Comparison of ENCODE assay signal across 23 cellular contexts in the genomic region with DNA sequence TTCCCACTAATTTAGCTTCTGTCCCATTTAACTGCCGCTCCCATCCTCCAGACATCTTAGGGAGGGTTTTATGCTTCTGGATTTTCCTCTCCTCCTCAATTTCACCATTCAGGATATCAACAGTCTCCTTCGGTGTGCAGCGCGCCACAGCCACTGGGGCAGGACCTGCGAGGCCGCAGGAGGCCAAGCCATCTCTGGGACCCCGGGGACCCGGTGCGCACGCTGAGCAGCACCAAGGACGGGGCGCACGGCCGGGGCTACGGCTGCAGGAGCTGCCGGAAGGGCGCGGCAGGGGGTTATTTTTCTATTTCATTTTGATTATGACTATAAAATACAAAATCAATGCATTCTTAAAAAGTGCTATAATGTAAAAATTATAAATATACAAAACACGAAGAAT.
"Had no signal": no experiment of that assay in that cellular context is flagged by ENCODE, and none has a peak within 500 bp of the region (broad histone marks: within the 10 kb centered on the region; RNA-seq: fewer than 3 reads in every experiment).

No MANE protein-coding gene starts in this region.

- H3K4me1 ChIP-seq: esophagus muscularis mucosa, foreskin keratinocyte, gastroesophageal sphincter, heart left ventricle, left lung, lower lobe of right lung had no signal

- H3K27me3 ChIP-seq: dorsolateral prefrontal cortex, esophagus muscularis mucosa, foreskin keratinocyte, gastroesophageal sphincter, heart left ventricle, hepatocyte, left lung had no signal

- H3K27ac ChIP-seq: coronary artery, dorsolateral prefrontal cortex, esophagus muscularis mucosa, foreskin keratinocyte, gastroesophageal sphincter, heart left ventricle, hepatocyte, left lung, lower lobe of right lung had no signal

- H3K9me3 ChIP-seq: esophagus muscularis mucosa, gastroesophageal sphincter, heart left ventricle, lower lobe of right lung, mucosa of descending colon had no signal

- ATAC-seq: foreskin keratinocyte, gastroesophageal sphincter, heart left ventricle, left cardiac atrium, left lung, left ventricle myocardium superior, lower lobe of right lung, mucosa of descending colon had no signal

- FAIRE-seq: colon, endothelial cell of umbilical vein, frontal cortex had no signal

- H3K36me3 ChIP-seq: esophagus muscularis mucosa, gastroesophageal sphincter, heart left ventricle, left lung, lower lobe of right lung had no signal

- DNase-seq: dermis blood vessel endothelial cell; dorsolateral prefrontal cortex; effector CD4-positive, alpha-beta T cell; effector memory CD4-positive, alpha-beta T cell; foreskin keratinocyte; heart left ventricle; hypothalamus; immature natural killer cell; islet precursor cell; left cardiac atrium; left ventricle myocardium superior; lower lobe of right lung; mesenchymal stem cell; mucosa of descending colon; naive B cell had no signal

- H3K4me3 ChIP-seq: coronary artery, dorsolateral prefrontal cortex, esophagus muscularis mucosa, gastroesophageal sphincter, heart left ventricle, hepatocyte, left lung, lower lobe of right lung, mucosa of descending colon had no signal
